7 cellular contexts compared by ENCODE assay signal in genomic region chr9:132211570-132211969, GRCh38.
"Had no signal": no experiment of that assay in that cellular context is flagged by ENCODE, and none has a peak within 500 bp of the region (broad histone marks: within the 10 kb centered on the region; RNA-seq: fewer than 3 reads in every experiment).

No MANE protein-coding gene starts in this region.

- ATAC-seq: HepG2 had no signal

- H3K27ac ChIP-seq: GM23248, HL-60 had no signal

- FAIRE-seq: HepG2 had no signal

- H3K4me3 ChIP-seq: GM23248 had no signal

- DNase-seq: GM23248, GOT3, H7, HCEC 1CT, HFFc6 had no signal
